ENCODE assay signal across 8 cellular contexts in the genomic region with DNA sequence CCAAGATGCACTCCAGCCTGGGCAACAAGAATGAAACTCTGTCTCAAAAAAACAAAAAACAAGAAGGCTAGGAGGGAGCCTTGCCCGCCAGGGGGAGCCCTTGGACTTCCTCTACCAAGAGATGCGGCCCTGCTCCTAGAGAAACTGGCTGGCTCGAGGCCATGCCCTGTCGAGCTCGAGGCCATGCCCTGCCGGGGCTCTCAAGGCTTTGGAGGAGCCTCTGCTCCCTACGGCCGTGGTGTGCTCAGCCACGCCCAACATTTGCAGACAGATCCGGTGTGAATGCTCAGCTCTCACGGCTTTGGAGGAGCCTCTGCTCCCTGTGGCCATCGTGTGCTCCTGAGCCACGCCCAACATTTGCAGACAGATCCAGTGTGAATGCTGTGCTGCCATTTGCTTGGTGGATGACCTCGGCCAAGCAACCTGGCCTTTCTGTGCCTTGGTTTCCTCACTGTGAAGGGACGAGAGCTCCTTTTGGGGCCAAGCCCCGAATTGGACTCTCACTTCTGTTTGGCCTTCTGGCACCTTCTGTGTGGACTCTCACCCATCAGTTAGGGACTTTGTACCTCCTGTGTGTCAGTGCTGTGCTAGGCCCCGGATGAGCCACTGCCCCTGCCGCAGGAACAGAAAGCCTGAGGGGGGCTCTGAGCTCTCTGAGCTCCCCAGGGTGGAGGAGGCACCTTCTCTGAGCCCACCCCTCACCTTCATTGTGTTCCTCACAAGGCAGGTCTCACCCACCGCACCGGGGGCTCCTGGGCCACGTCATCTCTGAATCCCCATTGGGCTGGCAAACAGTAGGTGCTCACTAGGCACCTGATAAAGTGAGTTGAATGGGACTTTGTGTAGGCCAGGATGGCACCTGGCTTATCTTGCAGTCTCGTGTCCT. TPM values are rescaled to one million over a fixed set of nuclear protein-coding genes. Genes with fewer than 3 reads are reported as not detected.
A peak's percentile ranks its signal among the peaks of the same experiment; 100 is the strongest.
DNase-seq lines count a peak whose midpoint lies in the region; ATAC-seq, FAIRE-seq and TF ChIP-seq lines count a peak whose summit lies in the region.

No MANE protein-coding gene starts in this region.

- H3K27ac ChIP-seq in colonic mucosa (no peak overlapping the region), HepG2 (ENCODE audit: extremely low read length, insufficient read depth, low read length) (no peak overlapping the region)

- 27% methylated on average over 12 of the region's 22 CpGs for WGBS in HepG2 (ENCODE audit: low lambda C conversion rate)

- ATAC-seq in HepG2 (peak; percentile 76), HG03159 (IDR thresholded peaks at IDR 0.05; ENCODE audit: unreplicated experiment) (no peak)

- H3K9me3 ChIP-seq in colonic mucosa = no peaks in the 10 kb centered on the region
- H3K9me3 ChIP-seq in HepG2 (ENCODE audit: low read length) = no peaks in the 10 kb centered on the region

- H3K4me3 Mint-ChIP-seq in activated CD4-positive, alpha-beta T cell treated with anti-CD3 and anti-CD28 coated beads, Interleukin-2, amount 10 ng/mL, durations not matched to agents 7 days and 5 days = no peak overlapping the region

- 0 out of 4 replicates have a peak, but pooled peaks of 1 of the 2 experiments have one; percentile 16 for TF ChIP-seq POLR2A in HepG2 (IDR thresholded peaks at IDR 0.05; ENCODE audit: insufficient read depth in 1 of 2, low read depth in 2 of 2, low read length in 2 of 2)

- TF ChIP-seq EP300 in HepG2 (IDR thresholded peaks at IDR 0.05; ENCODE audit: low read depth in 2 of 2, low read length in 2 of 2) (no peak), HepG2 (CRISPR knock-in tag; IDR thresholded peaks at IDR 0.05; ENCODE audit: borderline replicate concordance) (no peak)

- TF ChIP-seq CTCF in BJ (IDR thresholded peaks at IDR 0.05; ENCODE audit: insufficient read depth, low read depth, low read length) (peak; percentile 86), colonic mucosa (IDR thresholded peaks at IDR 0.05) (peak; percentile 77), HepG2 (CRISPR knock-in tag; IDR thresholded peaks at IDR 0.05) (peak; percentile 92)

- peak; percentile 93 for TF ChIP-seq RAD21 in HepG2 (CRISPR knock-in tag; IDR thresholded peaks at IDR 0.05)

- no peak overlapping the region for H2AFZ ChIP-seq in HepG2 (ENCODE audit: low read length)

- H3K27me3 ChIP-seq in BJ (ENCODE audit: control insufficient read depth, insufficient read depth, low read length) (no peaks in the 10 kb centered on the region), colonic mucosa (no peaks in the 10 kb centered on the region), HepG2 (ENCODE audit: control insufficient read depth in 1 of 2, insufficient read depth in 2 of 2, low read length in 2 of 2) (no peaks in the 10 kb centered on the region; a peak in 1 of 5 replicates)

- H3K4me1 ChIP-seq in colonic mucosa (peaks cover 9% of the 10 kb centered on the region), HepG2 (ENCODE audit: insufficient read depth, low read length) (peaks cover 33% of the 10 kb centered on the region)

- CTCF ChIA-PET in BJ (lab: Yijun Ruan, JAX) (interaction anchor here (0.6 to 5.9 kb wide), 36 partner anchors 9 to 632 kb away, joined by 3 to 93 read pairs (median 5); no protein-coding TSS in a partner anchor), HEK293T (lab: Yijun Ruan, JAX) (interaction anchor here (0.6 to 4.6 kb wide), 6 partner anchors 36 to 229 kb away, joined by 3 to 47 read pairs (median 4); no protein-coding TSS in a partner anchor), HepG2 (lab: Yijun Ruan, JAX; ENCODE audit: low intra/inter-chr PET ratio, low total read pairs) (interaction anchor here (0.7 to 2.3 kb wide), 5 partner anchors 13 to 189 kb away, joined by 3 to 43 read pairs (median 3); no protein-coding TSS in a partner anchor)
- CTCF ChIA-PET in activated CD4-positive, alpha-beta T cell treated with anti-CD3 and anti-CD28 coated beads, Interleukin-2, amount 10 ng/mL, durations not matched to agents 7 days and 5 days (lab: Charles Lee) = interaction anchor here (0.7 to 6.0 kb wide), 20 partner anchors 8 to 259 kb away, joined by 3 to 76 read pairs (median 3); no protein-coding TSS in a partner anchor

- POLR2A ChIA-PET in BJ (lab: Charles Lee) (no interaction called here), HEK293T (lab: Yijun Ruan, JAX) (interaction anchor here (1.0 to 1.5 kb wide), 4 partner anchors 13 to 41 kb away, joined by 3 to 4 read pairs (median 4); a partner anchor contains a TSS), HepG2 (lab: Yijun Ruan, JAX) (interaction anchor here (1.0 to 6.6 kb wide), 7 partner anchors 8 to 122 kb away, joined by 3 to 127 read pairs (median 11); a partner anchor contains a TSS)
- POLR2A ChIA-PET in activated CD4-positive, alpha-beta T cell treated with anti-CD3 and anti-CD28 coated beads, Interleukin-2, amount 10 ng/mL, durations not matched to agents 7 days and 5 days (lab: Charles Lee) = interaction anchor here (0.6 kb wide), 1 partner anchor 45 kb away, joined by 3 read pairs; no protein-coding TSS in a partner anchor

- H3K9me3 Mint-ChIP-seq in activated CD4-positive, alpha-beta T cell treated with anti-CD3 and anti-CD28 coated beads, Interleukin-2, amount 10 ng/mL, durations not matched to agents 7 days and 5 days = no peaks in the 10 kb centered on the region

- no TSS peak for BruUV-seq in HepG2 (replicated peaks; lab: Mats Ljungman, UMichigan)

- peaks cover 3% of the 10 kb centered on the region for H3K4me1 Mint-ChIP-seq in activated CD4-positive, alpha-beta T cell treated with anti-CD3 and anti-CD28 coated beads, Interleukin-2, amount 10 ng/mL, durations not matched to agents 7 days and 5 days

- H4K20me1 ChIP-seq in HepG2 (ENCODE audit: insufficient read depth, low read length) = no peaks in the 10 kb centered on the region

- H3K4me3 ChIP-seq in BJ (ENCODE audit: low read depth, low read length) (no peak overlapping the region), colonic mucosa (no peak overlapping the region), HepG2 (replicated peaks in 1 of 3; ENCODE audit: insufficient read depth in 1 of 3, low read depth in 2 of 3, low read length in 3 of 3) (peak overlapping the region in 1 of 3 experiments; percentile 17; a peak in 1 of 6 replicates)

- intact Hi-C loops in colonic mucosa (cut with DNase I) = loop anchor here (2.0 to 5.0 kb wide), 3 partner anchors 39 to 190 kb away; no protein-coding TSS in a partner anchor
- intact Hi-C loops in HepG2 (cut with micrococcal nuclease; ENCODE audit: unreplicated experiment) = loop anchor here (1.0 to 5.0 kb wide), 5 partner anchors 41 to 189 kb away; no protein-coding TSS in a partner anchor

- H3K4me2 ChIP-seq in HepG2 (ENCODE audit: low read depth, low read length) = peak overlapping the region; percentile 52

- in situ Hi-C loops in HepG2 (cut with HindIII; ENCODE audit: extremely low pct_ligation_motif_present, low pct_unique_long_range_greater_than_20kb) = loop anchor here (5.0 kb wide), 2 partner anchors 40 to 190 kb away; no protein-coding TSS in a partner anchor

- no peak for DNase-seq in BJ (ENCODE audit: low read depth)
- DNase-seq in HEK293T (ENCODE audit: extremely low spot score) = peak; percentile 87
- DNase-seq in NCI-H524 treated with DMSO at 0.1 percent for 48 hours (lab: John Stamatoyannopoulos, UW) = peak; percentile 6
- peak; percentile 96 for DNase-seq in activated CD4-positive, alpha-beta T cell treated with anti-CD3 and anti-CD28 coated beads, Interleukin-2, amount 10 ng/mL, durations not matched to agents 7 days and 5 days
- DNase-seq in colonic mucosa = peak; percentile 98
- DNase-seq in HepG2 (ENCODE audit: low spot score) = peak; percentile 83
- peak; percentile 96 to 97 for DNase-seq in stimulated activated CD4-positive, alpha-beta T cell treated with anti-CD3 and anti-CD28 coated beads, Interleukin-2, amount 100 ng/mL, for 48 hours

- peaks cover 7% of the 10 kb centered on the region for H3K36me3 Mint-ChIP-seq in activated CD4-positive, alpha-beta T cell treated with anti-CD3 and anti-CD28 coated beads, Interleukin-2, amount 10 ng/mL, durations not matched to agents 7 days and 5 days (ENCODE audit: low read depth)

- peak; percentile 48 for FAIRE-seq in HepG2 (lab: Jason Lieb, UNC)

- H3K27me3 Mint-ChIP-seq in activated CD4-positive, alpha-beta T cell treated with anti-CD3 and anti-CD28 coated beads, Interleukin-2, amount 10 ng/mL, durations not matched to agents 7 days and 5 days = no peaks in the 10 kb centered on the region

- H3K36me3 ChIP-seq in BJ (ENCODE audit: control insufficient read depth, insufficient read depth, low read length) (peaks cover 15% of the 10 kb centered on the region), colonic mucosa (no peaks in the 10 kb centered on the region), HepG2 (replicated peaks in 1 of 2; ENCODE audit: control insufficient read depth in 1 of 2, insufficient read depth in 2 of 2, low read length in 2 of 2) (peaks cover 9 to 21% of the 10 kb centered on the region in 2 experiments)

- H3K9ac ChIP-seq in colonic mucosa (ENCODE audit: low read depth in 2 of 2, low read length in 2 of 2) (no peak overlapping the region), HepG2 (ENCODE audit: insufficient read depth, low read depth, low read length) (peak overlapping the region; percentile 11; the same call in 1 of the 2 replicates)

- no peaks in the 10 kb centered on the region for H3K79me2 ChIP-seq in HepG2 (ENCODE audit: insufficient read depth, low read length)

- peak overlapping the region; percentile 21 for H3K27ac Mint-ChIP-seq in activated CD4-positive, alpha-beta T cell treated with anti-CD3 and anti-CD28 coated beads, Interleukin-2, amount 10 ng/mL, durations not matched to agents 7 days and 5 days

RNA-seq across cellular contexts. Expression of a gene that starts 14.1 kb away (rescaled TPM):
- polyA plus RNA-seq in BJ (2011; rRNA removed) = 64.3 and 97.3 TPM in 2 replicates
- polyA minus RNA-seq in BJ (2011; rRNA and poly(A)+ RNA removed) = 78.2 and 94.5 TPM in 2 replicates
- total RNA-seq in activated CD4-positive, alpha-beta T cell treated with anti-CD3 and anti-CD28 coated beads, Interleukin-2, amount 10 ng/mL, durations not matched to agents 7 days and 5 days = 10 to 100 TPM; 20.0 to 25.2 TPM
- 10 to 100 TPM; 55.3 to 66.6 TPM for total RNA-seq in colonic mucosa
- 50.8 and 55.5 TPM in 2 replicates for total RNA-seq in HepG2 (2016; rRNA removed; fragmentation: Illumina TruSeq; extraction: Trizol)
- total RNA-seq in HepG2 (2016; cell fraction: cytosol; rRNA removed; fragmentation: Illumina TruSeq; extraction: Trizol; ENCODE audit: low read depth) = 110 and 141 TPM in 2 replicates
- total RNA-seq in HepG2 (2016; cell fraction: insoluble cytoplasmic fraction; rRNA removed; fragmentation: Illumina TruSeq; extraction: Trizol) = 53.9 and 57.2 TPM in 2 replicates
- 100.0 and 131 TPM in 2 replicates for total RNA-seq in HepG2 (2016; cell fraction: membrane; rRNA removed; fragmentation: Illumina TruSeq; extraction: Trizol)
- 32.7 and 33.6 TPM in 2 replicates for total RNA-seq in HepG2 (2016; cell fraction: nucleus; rRNA removed; fragmentation: Illumina TruSeq; extraction: Trizol)
- polyA plus RNA-seq in HepG2 (2011; rRNA removed) = 52.9 and 62.4 TPM in 2 replicates
- polyA plus RNA-seq in HepG2 (2011; cell fraction: cytosol; rRNA removed) = 58.4 and 70.2 TPM in 2 replicates
- 58.8 and 59.2 TPM in 2 replicates for polyA plus RNA-seq in HepG2 (2011; cell fraction: nucleus; rRNA removed)
- 50.8 and 63.8 TPM in 2 replicates for polyA plus RNA-seq in HepG2 (2012)
- 122 and 158 TPM in 2 replicates for polyA plus RNA-seq in HepG2 (2016; cell fraction: cytosol; fragmentation: Illumina TruSeq; extraction: Trizol; ENCODE audit: low read depth)
- polyA plus RNA-seq in HepG2 (2016; cell fraction: insoluble cytoplasmic fraction; fragmentation: Illumina TruSeq; extraction: Trizol; ENCODE audit: low read depth) = 61.2 and 70.0 TPM in 2 replicates
- 97.9 and 125 TPM in 2 replicates for polyA plus RNA-seq in HepG2 (2016; cell fraction: membrane; fragmentation: Illumina TruSeq; extraction: Trizol; ENCODE audit: low read depth)
- polyA plus RNA-seq in HepG2 (2016; cell fraction: nucleus; fragmentation: Illumina TruSeq; extraction: Trizol; ENCODE audit: insufficient read depth, low read depth) = 71.8 and 76.2 TPM in 2 replicates
- polyA minus RNA-seq in HepG2 (2011; rRNA and poly(A)+ RNA removed; ENCODE audit: low replicate concordance) = 53.9 and 60.5 TPM in 2 replicates
- polyA minus RNA-seq in HepG2 (2011; cell fraction: cytosol; rRNA and poly(A)+ RNA removed) = 26.4 and 31.4 TPM in 2 replicates
- 19.3 and 23.5 TPM in 2 replicates for polyA minus RNA-seq in HepG2 (2011; cell fraction: nucleus; rRNA and poly(A)+ RNA removed)

RNA-seq across cellular contexts. Expression of a gene that starts 44.6 kb away (rescaled TPM):
- 7.3 and 13.2 TPM in 2 replicates for polyA plus RNA-seq in BJ (2011; rRNA removed)
- 7.9 and 13.6 TPM in 2 replicates for polyA minus RNA-seq in BJ (2011; rRNA and poly(A)+ RNA removed)
- 10 to 100 TPM; 28.1 to 28.5 TPM for total RNA-seq in activated CD4-positive, alpha-beta T cell treated with anti-CD3 and anti-CD28 coated beads, Interleukin-2, amount 10 ng/mL, durations not matched to agents 7 days and 5 days
- 10 to 100 TPM; 42.6 to 59.1 TPM for total RNA-seq in colonic mucosa
- 23.7 and 32.5 TPM in 2 replicates for total RNA-seq in HepG2 (2016; rRNA removed; fragmentation: Illumina TruSeq; extraction: Trizol)
- 14.5 and 15.9 TPM in 2 replicates for total RNA-seq in HepG2 (2016; cell fraction: cytosol; rRNA removed; fragmentation: Illumina TruSeq; extraction: Trizol; ENCODE audit: low read depth)
- total RNA-seq in HepG2 (2016; cell fraction: insoluble cytoplasmic fraction; rRNA removed; fragmentation: Illumina TruSeq; extraction: Trizol) = 25.4 and 32.9 TPM in 2 replicates
- 24.7 and 24.9 TPM in 2 replicates for total RNA-seq in HepG2 (2016; cell fraction: membrane; rRNA removed; fragmentation: Illumina TruSeq; extraction: Trizol)
- total RNA-seq in HepG2 (2016; cell fraction: nucleus; rRNA removed; fragmentation: Illumina TruSeq; extraction: Trizol) = 23.0 and 26.3 TPM in 2 replicates
- polyA plus RNA-seq in HepG2 (2011; rRNA removed) = 14.4 and 17.6 TPM in 2 replicates
- polyA plus RNA-seq in HepG2 (2011; cell fraction: cytosol; rRNA removed) = 7.2 and 11.1 TPM in 2 replicates
- 15.9 and 23.4 TPM in 2 replicates for polyA plus RNA-seq in HepG2 (2011; cell fraction: nucleus; rRNA removed)
- polyA plus RNA-seq in HepG2 (2012) = 30.8 and 38.6 TPM in 2 replicates
- 7.4 and 9.2 TPM in 2 replicates for polyA plus RNA-seq in HepG2 (2016; cell fraction: cytosol; fragmentation: Illumina TruSeq; extraction: Trizol; ENCODE audit: low read depth)
- polyA plus RNA-seq in HepG2 (2016; cell fraction: insoluble cytoplasmic fraction; fragmentation: Illumina TruSeq; extraction: Trizol; ENCODE audit: low read depth) = 29.4 and 31.2 TPM in 2 replicates
- 16.3 and 18.5 TPM in 2 replicates for polyA plus RNA-seq in HepG2 (2016; cell fraction: membrane; fragmentation: Illumina TruSeq; extraction: Trizol; ENCODE audit: low read depth)
- polyA plus RNA-seq in HepG2 (2016; cell fraction: nucleus; fragmentation: Illumina TruSeq; extraction: Trizol; ENCODE audit: insufficient read depth, low read depth) = 29.1 and 30.5 TPM in 2 replicates
- 13.3 and 14.0 TPM in 2 replicates for polyA minus RNA-seq in HepG2 (2011; rRNA and poly(A)+ RNA removed; ENCODE audit: low replicate concordance)
- 13.9 TPM in 2 replicates for polyA minus RNA-seq in HepG2 (2011; cell fraction: cytosol; rRNA and poly(A)+ RNA removed)
- polyA minus RNA-seq in HepG2 (2011; cell fraction: nucleus; rRNA and poly(A)+ RNA removed) = 47.9 and 58.2 TPM in 2 replicates

RNA-seq across cellular contexts. Expression of a gene that starts 54.7 kb away (rescaled TPM):
- polyA plus RNA-seq in BJ (2011; rRNA removed) (7.0 and 11.5 TPM in 2 replicates), HepG2 (2011; rRNA removed) (64.0 and 83.4 TPM in 2 replicates)
- polyA minus RNA-seq in BJ (2011; rRNA and poly(A)+ RNA removed) = 13.7 and 18.2 TPM in 2 replicates
- total RNA-seq in activated CD4-positive, alpha-beta T cell treated with anti-CD3 and anti-CD28 coated beads, Interleukin-2, amount 10 ng/mL, durations not matched to agents 7 days and 5 days = 10 to 100 TPM; 32.2 to 32.7 TPM
- total RNA-seq in colonic mucosa (100 to 1,000 TPM in 1 of 2 donors, 10 to 100 TPM in 1; 81.0 to 110 TPM), HepG2 (2016; rRNA removed; fragmentation: Illumina TruSeq; extraction: Trizol) (23.6 and 40.4 TPM in 2 replicates)
- total RNA-seq in HepG2 (2016; cell fraction: cytosol; rRNA removed; fragmentation: Illumina TruSeq; extraction: Trizol; ENCODE audit: low read depth) = 19.7 and 22.6 TPM in 2 replicates
- total RNA-seq in HepG2 (2016; cell fraction: insoluble cytoplasmic fraction; rRNA removed; fragmentation: Illumina TruSeq; extraction: Trizol) = 17.6 and 41.1 TPM in 2 replicates
- total RNA-seq in HepG2 (2016; cell fraction: membrane; rRNA removed; fragmentation: Illumina TruSeq; extraction: Trizol) = 27.9 and 29.7 TPM in 2 replicates
- 50.9 and 60.6 TPM in 2 replicates for total RNA-seq in HepG2 (2016; cell fraction: nucleus; rRNA removed; fragmentation: Illumina TruSeq; extraction: Trizol)
- 37.9 and 59.3 TPM in 2 replicates for polyA plus RNA-seq in HepG2 (2011; cell fraction: cytosol; rRNA removed)
- 131 and 158 TPM in 2 replicates for polyA plus RNA-seq in HepG2 (2011; cell fraction: nucleus; rRNA removed)
- polyA plus RNA-seq in HepG2 (2012) = 80.7 and 119 TPM in 2 replicates
- 10.8 and 12.1 TPM in 2 replicates for polyA plus RNA-seq in HepG2 (2016; cell fraction: cytosol; fragmentation: Illumina TruSeq; extraction: Trizol; ENCODE audit: low read depth)
- 25.6 and 36.8 TPM in 2 replicates for polyA plus RNA-seq in HepG2 (2016; cell fraction: insoluble cytoplasmic fraction; fragmentation: Illumina TruSeq; extraction: Trizol; ENCODE audit: low read depth)
- 20.7 and 25.9 TPM in 2 replicates for polyA plus RNA-seq in HepG2 (2016; cell fraction: membrane; fragmentation: Illumina TruSeq; extraction: Trizol; ENCODE audit: low read depth)
- 130 and 133 TPM in 2 replicates for polyA plus RNA-seq in HepG2 (2016; cell fraction: nucleus; fragmentation: Illumina TruSeq; extraction: Trizol; ENCODE audit: insufficient read depth, low read depth)
- polyA minus RNA-seq in HepG2 (2011; rRNA and poly(A)+ RNA removed; ENCODE audit: low replicate concordance) = 49.7 and 219 TPM in 2 replicates
- polyA minus RNA-seq in HepG2 (2011; cell fraction: cytosol; rRNA and poly(A)+ RNA removed) = 75.4 and 75.5 TPM in 2 replicates
- polyA minus RNA-seq in HepG2 (2011; cell fraction: nucleus; rRNA and poly(A)+ RNA removed) = 58.3 and 59.0 TPM in 2 replicates
